Comparison of ENCODE assay signal across 12 cellular contexts in genomic region chr10:99276848-99277486, GRCh38. TPM values are rescaled to one million over a fixed set of nuclear protein-coding genes. Genes with fewer than 3 reads are reported as not detected.
DNase-seq lines count a peak whose midpoint lies in the region; ATAC-seq and TF ChIP-seq lines count a peak whose summit lies in the region.
"Had no signal": no experiment of that assay in that cellular context is flagged by ENCODE, and none has a peak within 500 bp of the region (broad histone marks: within the 10 kb centered on the region; RNA-seq: fewer than 3 reads in every experiment).

No MANE protein-coding gene starts in this region.

- H3K79me2 ChIP-seq in smooth muscle cell (ENCODE audit: low read depth), result no peaks in the 10 kb centered on the region

- H3K4me3 ChIP-seq in endodermal cell (ENCODE audit: low read length) (no peak overlapping the region), smooth muscle cell (no peak overlapping the region)
- H3K4me3 ChIP-seq: Peyer's patch had no signal

- H3K36me3 Mint-ChIP-seq in activated CD8-positive, alpha-beta T cell treated with anti-CD3 and anti-CD28 coated beads for 36 hours (ENCODE audit: low read depth), result no peaks in the 10 kb centered on the region
- H3K36me3 Mint-ChIP-seq in activated CD8-positive, alpha-beta T cell treated with anti-CD3 and anti-CD28 coated beads, Interleukin-2, amount 10 ng/mL, durations not matched to agents 7 days and 5 days (ENCODE audit: low read depth), result no peaks in the 10 kb centered on the region
- H3K36me3 Mint-ChIP-seq in endodermal cell (ENCODE audit: low read depth), result no peaks in the 10 kb centered on the region
- H3K36me3 Mint-ChIP-seq: activated naive CD8-positive, alpha-beta T cell; CD4-positive, CD25-positive, alpha-beta regulatory T cell had no signal

- H3F3A ChIP-seq in smooth muscle cell (ENCODE audit: low read depth), result no peaks in the 10 kb centered on the region

- H3K27me3 Mint-ChIP-seq in activated CD8-positive, alpha-beta T cell treated with anti-CD3 and anti-CD28 coated beads for 36 hours, result peaks cover 7% of the 10 kb centered on the region
- peaks cover 16% of the 10 kb centered on the region for H3K27me3 Mint-ChIP-seq in activated CD8-positive, alpha-beta T cell treated with anti-CD3 and anti-CD28 coated beads, Interleukin-2, amount 10 ng/mL, durations not matched to agents 7 days and 5 days (ENCODE audit: low read depth)
- peaks cover 4% of the 10 kb centered on the region for H3K27me3 Mint-ChIP-seq in endodermal cell (ENCODE audit: insufficient read depth)

- no peaks in the 10 kb centered on the region for H3K4me1 Mint-ChIP-seq in activated CD8-positive, alpha-beta T cell treated with anti-CD3 and anti-CD28 coated beads for 36 hours (ENCODE audit: low read depth)
- H3K4me1 Mint-ChIP-seq in activated CD8-positive, alpha-beta T cell treated with anti-CD3 and anti-CD28 coated beads, Interleukin-2, amount 10 ng/mL, durations not matched to agents 7 days and 5 days (ENCODE audit: low read depth), result no peaks in the 10 kb centered on the region
- peaks cover 4% of the 10 kb centered on the region for H3K4me1 Mint-ChIP-seq in endodermal cell
- H3K4me1 Mint-ChIP-seq: CD4-positive, CD25-positive, alpha-beta regulatory T cell had no signal

- H3K27me3 ChIP-seq in endodermal cell (ENCODE audit: control insufficient read depth, insufficient read depth, low read length, poor library complexity, severe bottlenecking) (no peaks in the 10 kb centered on the region), smooth muscle cell (ENCODE audit: low read depth) (peaks cover 7% of the 10 kb centered on the region)
- H3K27me3 ChIP-seq: Peyer's patch had no signal

- no peaks in the 10 kb centered on the region for H4K20me1 ChIP-seq in smooth muscle cell (ENCODE audit: low read depth)

- 10 to 25% methylated on average over 3 to 4 of the region's 6 CpGs for WGBS in endodermal cell (ENCODE audit: insufficient coverage in 1 of 2, insufficient read length in 1 of 2), 2 experiments
- 11% methylated on average over 6 of the region's 6 CpGs for WGBS in smooth muscle cell (ENCODE audit: low lambda C conversion rate)

- CTCF ChIA-PET in activated CD8-positive, alpha-beta T cell treated with anti-CD3 and anti-CD28 coated beads for 36 hours (lab: Charles Lee), result interaction anchor here (0.5 to 2.8 kb wide), 7 partner anchors 10 to 1402 kb away, joined by 3 to 12 read pairs (median 3); no protein-coding TSS in a partner anchor
- CTCF ChIA-PET in activated CD8-positive, alpha-beta T cell treated with anti-CD3 and anti-CD28 coated beads, Interleukin-2, amount 10 ng/mL, durations not matched to agents 7 days and 5 days (lab: Charles Lee), result interaction anchor here (1.3 kb wide), 1 partner anchor 810 kb away, joined by 4 read pairs; no protein-coding TSS in a partner anchor

- ATAC-seq in activated CD8-positive, alpha-beta T cell treated with anti-CD3 and anti-CD28 coated beads for 36 hours, result no peak
- no peak for ATAC-seq in activated CD8-positive, alpha-beta T cell treated with anti-CD3 and anti-CD28 coated beads, Interleukin-2, amount 10 ng/mL, durations not matched to agents 7 days and 5 days

- H3K27ac ChIP-seq in endodermal cell (ENCODE audit: low read depth, low read length) (no peak overlapping the region), smooth muscle cell (ENCODE audit: low read depth) (no peak overlapping the region)
- H3K27ac ChIP-seq: Peyer's patch had no signal

- no peaks in the 10 kb centered on the region for H3K36me3 ChIP-seq in endodermal cell (ENCODE audit: control insufficient read depth, insufficient read depth, low read length)
- no peaks in the 10 kb centered on the region for H3K36me3 ChIP-seq in smooth muscle cell (ENCODE audit: low read depth)
- H3K36me3 ChIP-seq: Peyer's patch had no signal

- H3K4me2 ChIP-seq in smooth muscle cell, result no peak overlapping the region

- H3K9ac ChIP-seq in endodermal cell (ENCODE audit: extremely low read depth, low read length, poor library complexity, severe bottlenecking) (no peak overlapping the region), smooth muscle cell (ENCODE audit: low read depth) (no peak overlapping the region)

- H3K27ac Mint-ChIP-seq in activated CD8-positive, alpha-beta T cell treated with anti-CD3 and anti-CD28 coated beads for 36 hours, result no peak overlapping the region
- no peak overlapping the region for H3K27ac Mint-ChIP-seq in activated CD8-positive, alpha-beta T cell treated with anti-CD3 and anti-CD28 coated beads, Interleukin-2, amount 10 ng/mL, durations not matched to agents 7 days and 5 days
- no peak overlapping the region for H3K27ac Mint-ChIP-seq in endodermal cell
- H3K27ac Mint-ChIP-seq: activated naive CD8-positive, alpha-beta T cell; CD4-positive, CD25-positive, alpha-beta regulatory T cell had no signal

- intact Hi-C loops in activated CD8-positive, alpha-beta T cell treated with anti-CD3 and anti-CD28 coated beads for 36 hours (cut with micrococcal nuclease), result no loop called here

- no peak for DNase-seq in activated CD8-positive, alpha-beta T cell treated with anti-CD3 and anti-CD28 coated beads for 36 hours
- no peak for DNase-seq in activated CD8-positive, alpha-beta T cell treated with anti-CD3 and anti-CD28 coated beads, Interleukin-2, amount 10 ng/mL, durations not matched to agents 7 days and 5 days
- DNase-seq in NCI-H82 (lab: John Stamatoyannopoulos, UW) (peak; percentile 64), endodermal cell (no peak), smooth muscle cell (lab: John Stamatoyannopoulos, UW; ENCODE audit: unreplicated experiment) (no peak), superior temporal gyrus (ENCODE audit: extremely low spot score) (no peak)
- no peak for DNase-seq in activated CD8-positive, alpha-beta memory T cell treated with anti-CD3 and anti-CD28 coated beads for 24 hours
- DNase-seq in stimulated activated CD8-positive, alpha-beta memory T cell treated with anti-CD3 and anti-CD28 coated beads, Interleukin-4, amount 100 ng/mL, for 48 hours, result no peak
- DNase-seq: Peyer's patch had no signal

- H3K9me3 Mint-ChIP-seq in activated CD8-positive, alpha-beta T cell treated with anti-CD3 and anti-CD28 coated beads for 36 hours, result no peaks in the 10 kb centered on the region
- H3K9me3 Mint-ChIP-seq in activated CD8-positive, alpha-beta T cell treated with anti-CD3 and anti-CD28 coated beads, Interleukin-2, amount 10 ng/mL, durations not matched to agents 7 days and 5 days (ENCODE audit: insufficient read depth), result no peaks in the 10 kb centered on the region
- H3K9me3 Mint-ChIP-seq in endodermal cell, result peaks cover 9% of the 10 kb centered on the region

- TF ChIP-seq CTCF in activated CD8-positive, alpha-beta T cell treated with anti-CD3 and anti-CD28 coated beads for 36 hours (IDR thresholded peaks at IDR 0.05), result peak; percentile 62
- TF ChIP-seq CTCF in endodermal cell (conservative IDR thresholded peaks at IDR 0.05), result peak; percentile 90
- peak; percentile 35 for TF ChIP-seq CTCF in smooth muscle cell (IDR thresholded peaks at IDR 0.05; ENCODE audit: borderline replicate concordance, insufficient read depth, poor library complexity, severe bottlenecking)

- no peak overlapping the region for H3K4me3 Mint-ChIP-seq in activated CD8-positive, alpha-beta T cell treated with anti-CD3 and anti-CD28 coated beads for 36 hours
- H3K4me3 Mint-ChIP-seq in activated CD8-positive, alpha-beta T cell treated with anti-CD3 and anti-CD28 coated beads, Interleukin-2, amount 10 ng/mL, durations not matched to agents 7 days and 5 days, result no peak overlapping the region
- H3K4me3 Mint-ChIP-seq in endodermal cell, result no peak overlapping the region
- H3K4me3 Mint-ChIP-seq: activated naive CD8-positive, alpha-beta T cell; CD4-positive, CD25-positive, alpha-beta regulatory T cell had no signal

- no peaks in the 10 kb centered on the region for H3K4me1 ChIP-seq in endodermal cell (ENCODE audit: control insufficient read depth, insufficient read depth, low read length)
- peaks cover 5% of the 10 kb centered on the region for H3K4me1 ChIP-seq in smooth muscle cell (ENCODE audit: low read depth)
- H3K4me1 ChIP-seq: Peyer's patch had no signal

- POLR2A ChIA-PET in activated CD8-positive, alpha-beta T cell treated with anti-CD3 and anti-CD28 coated beads for 36 hours (lab: Charles Lee), result no interaction called here
- POLR2A ChIA-PET in activated CD8-positive, alpha-beta T cell treated with anti-CD3 and anti-CD28 coated beads, Interleukin-2, amount 10 ng/mL, durations not matched to agents 7 days and 5 days (lab: Charles Lee), result no interaction called here

- H2AFZ ChIP-seq in smooth muscle cell (ENCODE audit: low read depth), result no peak overlapping the region

- H3K9me3 ChIP-seq in endodermal cell (ENCODE audit: control insufficient read depth, low read length), result no peaks in the 10 kb centered on the region
- H3K9me3 ChIP-seq in smooth muscle cell (replicated peaks; ENCODE audit: low read depth), result no peaks in the 10 kb centered on the region
- H3K9me3 ChIP-seq: Peyer's patch had no signal

RNA-seq across cellular contexts. Expression of gene HPSE2, which starts 41.3 kb away (rescaled TPM):
- total RNA-seq in activated CD8-positive, alpha-beta T cell treated with anti-CD3 and anti-CD28 coated beads for 36 hours, result not detected
- not detected for total RNA-seq in activated CD8-positive, alpha-beta T cell treated with anti-CD3 and anti-CD28 coated beads, Interleukin-2, amount 10 ng/mL, durations not matched to agents 7 days and 5 days
- total RNA-seq in endodermal cell (under 1 TPM; 0.07 to 0.11 TPM), smooth muscle cell (0.13 and 0.90 TPM in 2 replicates)
- polyA plus RNA-seq in endodermal cell (2013, experiment 1 of 2), result 0.21 TPM
- polyA plus RNA-seq in endodermal cell (2013, experiment 2 of 2), result not detected
- polyA plus RNA-seq in smooth muscle cell, result not detected in 2 replicates
- total RNA-seq: CD4-positive, CD25-positive, alpha-beta regulatory T cell; mononuclear cell had no signal

RNA-seq across cellular contexts. Expression of gene CNNM1, which starts 52.2 kb away (rescaled TPM):
- 1 to 10 TPM in 1 of 2 experiments, under 1 TPM in 1; 0.83 to 1.2 TPM for total RNA-seq in activated CD8-positive, alpha-beta T cell treated with anti-CD3 and anti-CD28 coated beads for 36 hours
- under 1 TPM; 0.13 to 0.23 TPM for total RNA-seq in activated CD8-positive, alpha-beta T cell treated with anti-CD3 and anti-CD28 coated beads, Interleukin-2, amount 10 ng/mL, durations not matched to agents 7 days and 5 days
- total RNA-seq in endodermal cell (1 to 10 TPM; 2.8 to 3.8 TPM), smooth muscle cell (0.04 TPM in 1 of 2 replicates, not detected in the other)
- 1.5 TPM for polyA plus RNA-seq in endodermal cell (2013, experiment 1 of 2)
- 1.4 TPM for polyA plus RNA-seq in endodermal cell (2013, experiment 2 of 2)
- polyA plus RNA-seq in smooth muscle cell, result not detected in 2 replicates
- total RNA-seq: CD4-positive, CD25-positive, alpha-beta regulatory T cell had no signal

Comparison
In these comparisons a context has a peak if more than half of its experiments do, and no peak if none do; other contexts are left out.
1. CTCF ChIP-seq: peak in every context shown above with its lines; median percentile 90 in endodermal cell; 62 in activated CD8-positive, alpha-beta T cell treated with anti-CD3 and anti-CD28 coated beads for 36 hours; 35 in smooth muscle cell.